In the genomic region with DNA sequence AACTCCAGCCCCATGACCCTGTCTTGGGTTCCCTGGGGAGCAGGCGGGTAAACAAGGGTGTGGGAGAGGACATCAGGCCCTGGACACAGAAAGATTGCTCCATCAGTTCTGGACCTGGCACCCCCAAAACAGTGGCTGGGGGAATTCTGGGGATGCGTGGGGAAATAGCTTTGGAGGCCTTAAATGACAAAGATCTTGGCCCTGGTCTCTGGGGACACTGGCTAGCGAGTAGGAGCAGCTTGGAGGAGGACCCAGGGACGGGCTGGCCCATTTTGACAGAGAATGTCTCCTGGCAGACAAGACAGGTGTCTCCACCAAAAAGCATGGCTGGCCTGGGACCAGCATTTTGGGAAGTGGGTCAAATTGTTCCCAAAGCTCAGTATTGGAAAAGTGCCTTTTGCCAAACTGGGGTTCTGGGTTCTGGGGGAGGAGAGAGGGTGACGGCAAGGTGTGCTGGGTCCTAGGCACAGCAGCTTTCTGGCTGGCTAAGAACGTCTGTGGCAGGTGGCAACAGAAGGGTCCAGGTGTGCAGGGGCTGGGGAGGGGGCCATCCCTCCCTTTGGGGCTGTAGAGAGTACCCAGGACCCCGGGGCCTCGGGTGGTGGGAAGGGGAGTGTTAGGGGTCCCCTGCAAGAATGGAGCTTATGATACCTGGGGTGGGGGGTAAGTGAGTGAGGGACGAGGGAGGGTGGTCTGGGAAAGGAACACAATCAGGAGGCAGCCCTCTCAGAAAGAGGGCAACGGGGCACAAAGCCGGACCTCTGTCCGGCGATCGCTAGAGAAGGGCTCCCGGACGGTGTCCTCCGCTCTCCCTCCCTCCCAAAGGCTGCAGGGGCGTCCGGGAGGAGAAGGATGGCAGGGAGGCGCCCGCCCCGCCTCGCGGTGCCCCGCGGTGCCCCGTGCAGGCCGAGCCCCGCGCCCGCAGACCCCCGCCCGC, we compare ENCODE assay signal across 8 cellular contexts. TPM values are rescaled to one million over a fixed set of nuclear protein-coding genes. Genes with fewer than 3 reads are reported as not detected.
DNase-seq lines count a peak whose midpoint lies in the region; ATAC-seq and TF ChIP-seq lines count a peak whose summit lies in the region.

No MANE protein-coding gene starts in this region.

- WGBS in iPS DF 6.9 (ENCODE audit: insufficient coverage, insufficient read length), result no CpG with 5 or more reads among the region's 33 CpGs

- peak; percentile 14 for ATAC-seq in GM21717 (IDR thresholded peaks at IDR 0.05; ENCODE audit: unreplicated experiment)
- ATAC-seq in stimulated activated memory B cell treated with anti-CD40 and anti-IgM and Interleukin-4, amounts not matched to agents 10 μg/mL and 1 μg/mL and 100 μg/mL, for 72 hours, result peak; percentile 35

- no peaks in the 10 kb centered on the region for H3K36me3 ChIP-seq in iPS DF 6.9 (ENCODE audit: control insufficient read depth, insufficient read depth, low read length)

- H3K4me1 Mint-ChIP-seq in activated CD4-positive, alpha-beta memory T cell treated with anti-CD3 and anti-CD28 coated beads, Interleukin-2, amount 10 ng/mL, durations not matched to agents 7 days and 5 days, result peaks cover 21% of the 10 kb centered on the region
- peaks cover 65% of the 10 kb centered on the region for H3K4me1 Mint-ChIP-seq in stimulated activated memory B cell treated with anti-CD40 and anti-IgM and Interleukin-4, amounts not matched to agents 10 μg/mL and 1 μg/mL and 100 μg/mL, for 72 hours

- H3K27me3 Mint-ChIP-seq in activated CD4-positive, alpha-beta memory T cell treated with anti-CD3 and anti-CD28 coated beads, Interleukin-2, amount 10 ng/mL, durations not matched to agents 7 days and 5 days, result peaks cover 36% of the 10 kb centered on the region
- H3K27me3 Mint-ChIP-seq in stimulated activated memory B cell treated with anti-CD40 and anti-IgM and Interleukin-4, amounts not matched to agents 10 μg/mL and 1 μg/mL and 100 μg/mL, for 72 hours, result no peaks in the 10 kb centered on the region

- DNase-seq in AG10803 (ENCODE audit: low read depth), result no peak
- no peak for DNase-seq in activated CD4-positive, alpha-beta memory T cell treated with anti-CD3 and anti-CD28 coated beads, Interleukin-2, amount 10 ng/mL, durations not matched to agents 7 days and 5 days
- DNase-seq in iPS DF 6.9 (ENCODE audit: low read depth, low spot score), result no peak
- DNase-seq in D341Med (ENCODE audit: low spot score), result no peak
- no peak for DNase-seq in NCI-H187 treated with DMSO at 0.1 percent for 48 hours (lab: John Stamatoyannopoulos, UW)
- no peak for DNase-seq in effector CD4-positive, alpha-beta T cell

- H3K9me3 Mint-ChIP-seq in activated CD4-positive, alpha-beta memory T cell treated with anti-CD3 and anti-CD28 coated beads, Interleukin-2, amount 10 ng/mL, durations not matched to agents 7 days and 5 days, result no peaks in the 10 kb centered on the region
- H3K9me3 Mint-ChIP-seq in stimulated activated memory B cell treated with anti-CD40 and anti-IgM and Interleukin-4, amounts not matched to agents 10 μg/mL and 1 μg/mL and 100 μg/mL, for 72 hours, result no peaks in the 10 kb centered on the region

- H3K27ac Mint-ChIP-seq in activated CD4-positive, alpha-beta memory T cell treated with anti-CD3 and anti-CD28 coated beads, Interleukin-2, amount 10 ng/mL, durations not matched to agents 7 days and 5 days, result no peak overlapping the region
- H3K27ac Mint-ChIP-seq in stimulated activated memory B cell treated with anti-CD40 and anti-IgM and Interleukin-4, amounts not matched to agents 10 μg/mL and 1 μg/mL and 100 μg/mL, for 72 hours, result peak overlapping the region; percentile 76

- H3K36me3 Mint-ChIP-seq in activated CD4-positive, alpha-beta memory T cell treated with anti-CD3 and anti-CD28 coated beads, Interleukin-2, amount 10 ng/mL, durations not matched to agents 7 days and 5 days (ENCODE audit: low read depth), result no peaks in the 10 kb centered on the region
- H3K36me3 Mint-ChIP-seq in stimulated activated memory B cell treated with anti-CD40 and anti-IgM and Interleukin-4, amounts not matched to agents 10 μg/mL and 1 μg/mL and 100 μg/mL, for 72 hours, result peaks cover 5% of the 10 kb centered on the region

- no peak overlapping the region for H3K27ac ChIP-seq in iPS DF 6.9 (ENCODE audit: low read length)

- CTCF ChIA-PET in activated CD4-positive, alpha-beta memory T cell treated with anti-CD3 and anti-CD28 coated beads, Interleukin-2, amount 10 ng/mL, durations not matched to agents 7 days and 5 days (lab: Charles Lee), result no interaction called here

- H3K4me3 ChIP-seq in AG10803 (ENCODE audit: low read length) (peak overlapping the region; percentile 53), iPS DF 6.9 (ENCODE audit: low read length) (peak overlapping the region; percentile 40; the same call in 1 of the 2 replicates)

- no peaks in the 10 kb centered on the region; the same call in 1 of the 2 replicates for H3K27me3 ChIP-seq in iPS DF 6.9 (ENCODE audit: control insufficient read depth, insufficient read depth, low read length)

- H3K9me3 ChIP-seq in iPS DF 6.9 (ENCODE audit: control insufficient read depth, insufficient read depth, low read length), result no peaks in the 10 kb centered on the region

- TF ChIP-seq CTCF in AG10803 (conservative IDR thresholded peaks at IDR 0.05; ENCODE audit: low read length), result no peak

- peaks cover 2% of the 10 kb centered on the region for H3K4me1 ChIP-seq in iPS DF 6.9 (ENCODE audit: control insufficient read depth, insufficient read depth, low read length)

- POLR2A ChIA-PET in activated CD4-positive, alpha-beta memory T cell treated with anti-CD3 and anti-CD28 coated beads, Interleukin-2, amount 10 ng/mL, durations not matched to agents 7 days and 5 days (lab: Charles Lee), result no interaction called here

- H3K4me3 Mint-ChIP-seq in activated CD4-positive, alpha-beta memory T cell treated with anti-CD3 and anti-CD28 coated beads, Interleukin-2, amount 10 ng/mL, durations not matched to agents 7 days and 5 days, result peak overlapping the region; percentile 43
- H3K4me3 Mint-ChIP-seq in stimulated activated memory B cell treated with anti-CD40 and anti-IgM and Interleukin-4, amounts not matched to agents 10 μg/mL and 1 μg/mL and 100 μg/mL, for 72 hours, result peak overlapping the region; percentile 88

RNA-seq across cellular contexts. Expression of a gene that starts 0.6 kb away (rescaled TPM):
- total RNA-seq in activated CD4-positive, alpha-beta memory T cell treated with anti-CD3 and anti-CD28 coated beads, Interleukin-2, amount 10 ng/mL, durations not matched to agents 7 days and 5 days, result under 1 TPM; 0.05 to 0.10 TPM
